8 cellular contexts compared by ENCODE assay signal in the genomic region with DNA sequence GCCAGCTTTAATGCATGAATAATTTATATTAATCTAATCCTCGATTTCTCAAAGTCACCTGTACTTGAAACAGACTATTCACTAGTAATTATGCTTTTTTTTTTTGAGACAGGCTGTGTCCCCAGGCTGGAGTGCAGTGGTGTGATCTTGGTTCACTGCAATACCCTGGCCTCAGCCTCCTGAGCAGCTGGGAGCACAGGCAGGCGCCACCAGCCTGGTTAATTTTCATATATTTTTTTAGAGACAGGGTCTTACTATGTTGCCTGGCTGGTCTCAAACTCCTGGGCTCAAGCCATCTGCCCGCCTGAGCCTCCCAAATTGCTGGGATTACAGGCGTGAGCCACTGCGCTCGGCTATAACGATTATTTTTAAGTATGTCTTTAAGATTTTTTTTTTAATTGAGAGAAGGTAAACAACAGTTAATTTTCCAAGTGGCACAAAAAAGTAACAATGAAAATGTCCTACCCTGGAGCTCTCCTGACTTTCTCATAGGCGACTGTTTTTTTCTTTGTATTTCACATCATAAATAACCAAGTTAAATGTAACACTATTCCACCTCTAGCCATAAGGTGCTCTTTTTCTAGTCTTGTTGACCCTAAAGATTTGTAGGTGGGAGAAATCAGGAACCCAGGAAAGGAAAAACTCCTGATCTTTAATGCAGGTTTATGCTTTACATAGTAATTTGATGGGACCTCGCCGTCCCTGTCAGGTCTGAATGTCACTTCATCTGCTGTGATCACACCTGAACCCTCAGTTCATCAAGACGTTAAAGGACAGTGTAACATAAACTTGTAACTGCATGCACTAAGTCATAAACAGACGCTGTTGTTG. TPM values are rescaled to one million over a fixed set of nuclear protein-coding genes. Genes with fewer than 3 reads are reported as not detected.
DNase-seq lines count a peak whose midpoint lies in the region; ATAC-seq and TF ChIP-seq lines count a peak whose summit lies in the region.

No MANE protein-coding gene starts in this region.

- peak overlapping the region; percentile 51 for H3K4me2 ChIP-seq in mesendoderm (ENCODE audit: low read length)

- H4K5ac ChIP-seq in mesendoderm (ENCODE audit: low read length): no peak overlapping the region

- H3K27me3 ChIP-seq in heart right ventricle: no peaks in the 10 kb centered on the region
- H3K27me3 ChIP-seq in mesendoderm (ENCODE audit: insufficient read depth, low read length, poor library complexity): no peaks in the 10 kb centered on the region

- no peak overlapping the region for H3K4ac ChIP-seq in mesendoderm (ENCODE audit: low read depth, low read length)

- no peak overlapping the region for H2AK5ac ChIP-seq in mesendoderm (ENCODE audit: low read length)

- H3K79me2 ChIP-seq in mesendoderm (ENCODE audit: control insufficient read depth, insufficient read depth, low read length): peaks cover 13% of the 10 kb centered on the region

- no peak overlapping the region for H2BK5ac ChIP-seq in mesendoderm (ENCODE audit: low read length)

- H3K18ac ChIP-seq in mesendoderm (ENCODE audit: low read length): no peak overlapping the region

- WGBS in heart right ventricle, 2 donors: 59 to 61% methylated on average over 12 of the region's 12 CpGs
- whole genome bisulfite sequencing in mesendoderm (ENCODE audit: extremely low coverage, insufficient coverage, low lambda C conversion rate): no CpG with 5 or more reads among the region's 12 CpGs

- in situ Hi-C loops in astrocyte of the cerebellum (cut with HindIII; ENCODE audit: low sequenced_read_pairs): loop anchor here (5.0 kb wide), 1 partner anchor 47 kb away; no protein-coding TSS in a partner anchor

- ATAC-seq in heart right ventricle (no peak), left cardiac atrium (no peak), HG03469 (IDR thresholded peaks at IDR 0.05; ENCODE audit: unreplicated experiment) (no peak)

- H3K9ac ChIP-seq in mesendoderm (ENCODE audit: low read length): peak overlapping the region; percentile 90

- TF ChIP-seq CTCF in heart right ventricle (IDR thresholded peaks at IDR 0.05): no peak
- TF ChIP-seq CTCF in astrocyte of the cerebellum (IDR thresholded peaks at IDR 0.05; ENCODE audit: low read depth, low read length, missing control alignments): no peak

- H3K4me3 ChIP-seq in heart right ventricle (peak overlapping the region; percentile 42 to 94 (median 75)), astrocyte of the cerebellum (ENCODE audit: low read depth, low read length) (peak overlapping the region; percentile 64), mesendoderm (ENCODE audit: low read length) (peak overlapping the region; percentile 78)

- intact Hi-C loops in heart right ventricle (cut with DNase I) (loop anchor here in 3 of 10 donors (2.0 to 5.0 kb wide), 2 partner anchors 16 to 33 kb away; partner anchors contain the start of gene NDUFV2 (in 3 of the 3)), left cardiac atrium (cut with DNase I) (loop anchor here (5.0 kb wide), 1 partner anchor 33 kb away; the partner anchor contains the start of gene NDUFV2 (in 2 of the 2))

- H3K27ac ChIP-seq in heart right ventricle (peak overlapping the region; percentile 65 to 99 (median 98)), mesendoderm (ENCODE audit: low read depth, low read length) (peak overlapping the region; percentile 86)

- no peak overlapping the region for H2BK15ac ChIP-seq in mesendoderm (replicated peaks; ENCODE audit: low read depth)

- peaks cover 0 to 51% (median 15%) of the 10 kb centered on the region in 9 donors for H3K36me3 ChIP-seq in heart right ventricle
- no peaks in the 10 kb centered on the region for H3K36me3 ChIP-seq in mesendoderm (ENCODE audit: control insufficient read depth, insufficient read depth, low read length)

- H3K56ac ChIP-seq in mesendoderm (ENCODE audit: low read length): peak overlapping the region; percentile 91

- DNase-seq in heart right ventricle (no peak), left cardiac atrium (no peak), astrocyte of the cerebellum (ENCODE audit: low read depth) (no peak), mesendoderm (no peak), SIG-M5 (lab: John Stamatoyannopoulos, UW) (no peak), NCI-H2227 (lab: John Stamatoyannopoulos, UW; ENCODE audit: unreplicated experiment) (no peak)
- DNase-seq in stimulated activated CD4-positive, alpha-beta T cell treated with anti-CD3 and anti-CD28 coated beads, Interleukin-12 subunit alpha, Interleukin-12 subunit beta, amount 100 ng/mL, for 4 hours: no peak

- H3K4me1 ChIP-seq in heart right ventricle (peaks cover 0 to 56% (median 35%) of the 10 kb centered on the region in 9 donors), mesendoderm (ENCODE audit: control insufficient read depth, low read depth, low read length) (no peaks in the 10 kb centered on the region)

- H3K9me3 ChIP-seq in heart right ventricle: no peaks in the 10 kb centered on the region

- no peak overlapping the region for H2BK120ac ChIP-seq in mesendoderm (ENCODE audit: low read depth, low read length)

- peaks cover 5% of the 10 kb centered on the region for H3K79me1 ChIP-seq in mesendoderm (ENCODE audit: low read length)

- H4K8ac ChIP-seq in mesendoderm (ENCODE audit: low read depth, low read length): no peak overlapping the region

- no peak overlapping the region for H3K23ac ChIP-seq in mesendoderm (ENCODE audit: low read length)

RNA-seq across cellular contexts. Expression of gene ANKRD12, which starts 1.3 kb away (rescaled TPM):
- total RNA-seq in heart right ventricle: 10 to 100 TPM; 34.5 to 70.2 (median 55.5) TPM
- 10 to 100 TPM in 1 of 2 donors, 1 to 10 TPM in 1; 3.1 to 69.9 TPM for polyA plus RNA-seq in heart right ventricle
- total RNA-seq in left cardiac atrium: 10 to 100 TPM; 45.6 to 51.5 TPM
- polyA plus RNA-seq in mesendoderm (2013, experiment 1 of 2): 29.0 TPM
- 27.7 TPM for polyA plus RNA-seq in mesendoderm (2013, experiment 2 of 2)

RNA-seq across cellular contexts. Expression of gene NDUFV2, which starts 32.8 kb away (rescaled TPM):
- total RNA-seq in heart right ventricle: 100 to 1,000 TPM; 362 to 529 (median 480) TPM
- 1,000 to 10,000 TPM in 1 of 2 donors, 100 to 1,000 TPM in 1; 486 to 1,061 TPM for polyA plus RNA-seq in heart right ventricle
- total RNA-seq in left cardiac atrium: 100 to 1,000 TPM; 285 to 318 TPM
- 248 TPM for polyA plus RNA-seq in mesendoderm (2013, experiment 1 of 2)
- polyA plus RNA-seq in mesendoderm (2013, experiment 2 of 2): 246 TPM
